Comparison of ENCODE assay signal across 8 cellular contexts in genomic region chr10:119029613-119030420, GRCh38. TPM values are rescaled to one million over a fixed set of nuclear protein-coding genes. Genes with fewer than 3 reads are reported as not detected.
DNase-seq lines count a peak whose midpoint lies in the region; ATAC-seq and TF ChIP-seq lines count a peak whose summit lies in the region.

NANOS1 (plus strand) TSS chr10:119029714; CDS start chr10:119029802, 88 bp downstream.

- no peaks in the 10 kb centered on the region for H3K36me3 Mint-ChIP-seq in glutamatergic neuron (ENCODE audit: unreplicated experiment)
- peaks cover 6% of the 10 kb centered on the region for H3K36me3 Mint-ChIP-seq in progenitor cell of endocrine pancreas (ENCODE audit: insufficient read depth)

- H3K4me1 ChIP-seq in HUES6 (ENCODE audit: control insufficient read depth, insufficient read depth, low read length): peaks cover 14% of the 10 kb centered on the region; the same call in 1 of the 2 replicates

- H3K4me3 ChIP-seq in HUES6 (ENCODE audit: low read depth, low read length): peak within 1 kb of the TSS; percentile 73

- DNase-seq in D341Med (ENCODE audit: low spot score) (peak; percentile 60), glutamatergic neuron (peak; percentile 63), progenitor cell of endocrine pancreas (ENCODE audit: low spot score, unreplicated experiment) (peak; percentile 41), posterior vena cava (ENCODE audit: low spot score) (no peak), SHP77 treated with DMSO at 0.1 percent for 48 hours (lab: John Stamatoyannopoulos, UW) (no peak)
- peak; percentile 66 for DNase-seq in activated CD8-positive, alpha-beta memory T cell treated with anti-CD3 and anti-CD28 coated beads, Interleukin-2, amount 50 U/mL, for 48 hours

- intact Hi-C loops in posterior vena cava (cut with DNase I): loop anchor here in 1 of 2 donors (5.0 kb wide), 1 partner anchor 42 kb away; no protein-coding TSS in a partner anchor

- peaks cover 7% of the 10 kb centered on the region for H3K27me3 Mint-ChIP-seq in glutamatergic neuron (ENCODE audit: unreplicated experiment)
- peaks cover 17% of the 10 kb centered on the region for H3K27me3 Mint-ChIP-seq in progenitor cell of endocrine pancreas

- H3K27ac ChIP-seq in HUES6 (ENCODE audit: low read depth, low read length): no peak within 1 kb of the TSS

- H3K27ac Mint-ChIP-seq in glutamatergic neuron (ENCODE audit: unreplicated experiment): peak within 1 kb of the TSS; percentile 59
- peak within 1 kb of the TSS; percentile 73 for H3K27ac Mint-ChIP-seq in progenitor cell of endocrine pancreas

- H3K9ac ChIP-seq in HUES6 (ENCODE audit: low read length): peak within 1 kb of the TSS; percentile 52

- ATAC-seq in GM21447 (IDR thresholded peaks at IDR 0.05; ENCODE audit: unreplicated experiment): peak; percentile 17

- H3K4me3 Mint-ChIP-seq in glutamatergic neuron (ENCODE audit: unreplicated experiment) (peak within 1 kb of the TSS; percentile 79), progenitor cell of endocrine pancreas (ENCODE audit: low read depth) (peak within 1 kb of the TSS; percentile 70)

- H3K36me3 ChIP-seq in HUES6 (ENCODE audit: control insufficient read depth, insufficient read depth, low read length): peaks cover 32% of the 10 kb centered on the region

- H3K27me3 ChIP-seq in HUES6 (ENCODE audit: control insufficient read depth, insufficient read depth, low read length): no peaks in the 10 kb centered on the region

- peaks cover 8% of the 10 kb centered on the region for H3K9me3 Mint-ChIP-seq in glutamatergic neuron (ENCODE audit: unreplicated experiment)
- no peaks in the 10 kb centered on the region for H3K9me3 Mint-ChIP-seq in progenitor cell of endocrine pancreas (ENCODE audit: low read depth)

- H3K4me1 Mint-ChIP-seq in glutamatergic neuron (ENCODE audit: low read depth, unreplicated experiment) (peaks cover 17% of the 10 kb centered on the region), progenitor cell of endocrine pancreas (ENCODE audit: low read depth) (peaks cover 7% of the 10 kb centered on the region)

- TF ChIP-seq CTCF in glutamatergic neuron (IDR thresholded peaks at IDR 0.05; ENCODE audit: partially characterized antibody, unreplicated experiment) (no peak), progenitor cell of endocrine pancreas (IDR thresholded peaks at IDR 0.05; ENCODE audit: unreplicated experiment) (no peak)

- H3K9me3 ChIP-seq in HUES6 (ENCODE audit: control insufficient read depth, insufficient read depth, low read depth, low read length): no peaks in the 10 kb centered on the region

RNA-seq across cellular contexts. Expression of gene NANOS1, which starts in this region (rescaled TPM):
- 34.0 TPM for total RNA-seq in glutamatergic neuron (ENCODE audit: unreplicated experiment)
- total RNA-seq in progenitor cell of endocrine pancreas: 2.7 and 3.5 TPM in 2 replicates
- total RNA-seq in posterior vena cava: 1 to 10 TPM; 1.5 to 1.8 TPM

Comparison
In these comparisons a context has a peak if more than half of its experiments do, and no peak if none do; other contexts are left out.
1. DNase-seq: peak in D341Med (single experiment), activated CD8-positive, alpha-beta memory T cell treated with anti-CD3 and anti-CD28 coated beads, Interleukin-2, amount 50 U/mL, for 48 hours (single experiment), glutamatergic neuron (single experiment) and progenitor cell of endocrine pancreas (single experiment); none in posterior vena cava (single experiment) and SHP77 treated with DMSO at 0.1 percent for 48 hours (single experiment).